ENCODE assay signal across 35 cellular contexts in genomic region chr9:132614324-132614723, GRCh38. TPM values are rescaled to one million over a fixed set of nuclear protein-coding genes. Genes with fewer than 3 reads are reported as not detected.
"Had no signal": no experiment of that assay in that cellular context is flagged by ENCODE, and none has a peak within 500 bp of the region (broad histone marks: within the 10 kb centered on the region; RNA-seq: fewer than 3 reads in every experiment).

No MANE protein-coding gene starts in this region.

- H3K9me3 Mint-ChIP-seq: activated CD4-positive, alpha-beta memory T cell treated with anti-CD3 and anti-CD28 coated beads, Interleukin-2, amount 10 ng/mL, durations not matched to agents 7 days and 5 days; activated CD4-positive, alpha-beta T cell treated with anti-CD3 and anti-CD28 coated beads, Interleukin-2, amount 10 ng/mL, durations not matched to agents 7 days and 5 days; activated naive CD4-positive, alpha-beta T cell treated with anti-CD3 and anti-CD28 coated beads, Interleukin-2, amount 10 ng/mL, durations not matched to agents 7 days and 5 days; activated naive CD4-positive, alpha-beta T cell treated with anti-CD3 and anti-CD28 coated beads, Interleukin-2, amount 50 U/mL, for 72 hours; activated naive CD8-positive, alpha-beta T cell treated with anti-CD3 and anti-CD28 coated beads, Interleukin-2, amount 10 ng/mL, durations not matched to agents 7 days and 5 days; activated T-cell treated with anti-CD3 and anti-CD28 coated beads, Interleukin-2, amount 50 U/mL, for 24 hours; activated T-cell treated with anti-CD3 and anti-CD28 coated beads, Interleukin-2, amount 50 U/mL, for 72 hours; brain; T-helper 2 cell treated with Interferon-gamma antibody and Interleukin-4, amounts not matched to agents 5 μg/mL and 100 μg/mL, for 36 hours had no signal

- H3K27ac Mint-ChIP-seq: activated CD4-positive, alpha-beta memory T cell treated with anti-CD3 and anti-CD28 coated beads, Interleukin-2, amount 10 ng/mL, durations not matched to agents 7 days and 5 days; activated CD4-positive, alpha-beta T cell treated with anti-CD3 and anti-CD28 coated beads, Interleukin-2, amount 10 ng/mL, durations not matched to agents 7 days and 5 days; activated naive CD4-positive, alpha-beta T cell treated with anti-CD3 and anti-CD28 coated beads, Interleukin-2, amount 50 U/mL, for 72 hours; activated naive CD8-positive, alpha-beta T cell treated with anti-CD3 and anti-CD28 coated beads, Interleukin-2, amount 10 ng/mL, durations not matched to agents 7 days and 5 days; activated T-cell treated with anti-CD3 and anti-CD28 coated beads, Interleukin-2, amount 50 U/mL, for 24 hours; activated T-cell treated with anti-CD3 and anti-CD28 coated beads, Interleukin-2, amount 50 U/mL, for 72 hours; brain; T-helper 17 cell; T-helper 2 cell treated with Interferon-gamma antibody and Interleukin-4, amounts not matched to agents 5 μg/mL and 100 μg/mL, for 36 hours had no signal

- ATAC-seq: activated naive CD4-positive, alpha-beta T cell treated with anti-CD3 and anti-CD28 coated beads, Interleukin-2, amount 50 U/mL, for 72 hours; activated T-cell treated with anti-CD3 and anti-CD28 coated beads, Interleukin-2, amount 50 U/mL, for 72 hours; gastroesophageal sphincter; heart right ventricle; T-helper 17 cell had no signal

- H3K9me3 ChIP-seq: ascending aorta, breast epithelium, colonic mucosa, esophagus squamous epithelium, gastroesophageal sphincter, heart right ventricle had no signal

- H3K4me1 Mint-ChIP-seq: activated naive CD4-positive, alpha-beta T cell treated with anti-CD3 and anti-CD28 coated beads, Interleukin-2, amount 10 ng/mL, durations not matched to agents 7 days and 5 days had no signal

- H3K36me3 ChIP-seq: breast epithelium, colonic mucosa had no signal

- H3K4me1 ChIP-seq: ascending aorta, breast epithelium, colonic mucosa, esophagus squamous epithelium, gastroesophageal sphincter, heart right ventricle had no signal

- H3K4me3 ChIP-seq: ascending aorta, breast epithelium, cardiac muscle cell, colonic mucosa, esophagus squamous epithelium, gastroesophageal sphincter, heart right ventricle had no signal

- H3K27me3 ChIP-seq: ascending aorta, breast epithelium, cardiac muscle cell, colonic mucosa, esophagus squamous epithelium, gastroesophageal sphincter, heart right ventricle had no signal

- H3K27me3 Mint-ChIP-seq: activated CD4-positive, alpha-beta memory T cell treated with anti-CD3 and anti-CD28 coated beads, Interleukin-2, amount 10 ng/mL, durations not matched to agents 7 days and 5 days; activated CD4-positive, alpha-beta T cell treated with anti-CD3 and anti-CD28 coated beads, Interleukin-2, amount 10 ng/mL, durations not matched to agents 7 days and 5 days; activated naive CD4-positive, alpha-beta T cell treated with anti-CD3 and anti-CD28 coated beads, Interleukin-2, amount 10 ng/mL, durations not matched to agents 7 days and 5 days; activated naive CD8-positive, alpha-beta T cell treated with anti-CD3 and anti-CD28 coated beads, Interleukin-2, amount 10 ng/mL, durations not matched to agents 7 days and 5 days; activated T-cell treated with anti-CD3 and anti-CD28 coated beads, Interleukin-2, amount 50 U/mL, for 24 hours; T-helper 17 cell had no signal

- DNase-seq: activated CD4-positive, alpha-beta memory T cell treated with anti-CD3 and anti-CD28 coated beads, Interleukin-2, amount 10 ng/mL, durations not matched to agents 7 days and 5 days; activated CD4-positive, alpha-beta T cell treated with anti-CD3 and anti-CD28 coated beads for 1 hour; activated CD4-positive, alpha-beta T cell treated with anti-CD3 and anti-CD28 coated beads for 4 hours; activated CD4-positive, alpha-beta T cell treated with anti-CD3 and anti-CD28 coated beads, Interleukin-2, amount 10 ng/mL, durations not matched to agents 7 days and 5 days; activated CD4-positive, alpha-beta T cell treated with anti-CD3 and anti-CD28 coated beads, Interleukin-2, amount 50 U/mL, for 4 hours; activated CD8-positive, alpha-beta memory T cell treated with anti-CD3 and anti-CD28 coated beads, Interleukin-2, amount 50 U/mL, for 48 hours; activated gamma-delta T cell; activated naive CD4-positive, alpha-beta T cell; activated naive CD4-positive, alpha-beta T cell treated with anti-CD3 and anti-CD28 coated beads, Interleukin-2, amount 10 ng/mL, durations not matched to agents 7 days and 5 days; activated naive CD8-positive, alpha-beta T cell treated with anti-CD3 and anti-CD28 coated beads, Interleukin-2, amount 10 ng/mL, durations not matched to agents 7 days and 5 days; activated T-cell treated with anti-CD3 and anti-CD28 coated beads for 4 hours; activated T-cell treated with anti-CD3 and anti-CD28 coated beads, Interleukin-2, amount 50 U/mL, for 24 hours; activated T-cell treated with anti-CD3 and anti-CD28 coated beads, Interleukin-2, amount 50 U/mL, for 72 hours; central memory CD4-positive, alpha-beta T cell; cerebellar nuclear complex; colonic mucosa; effector CD8-positive, alpha-beta T cell; esophagus squamous epithelium; foreskin melanocyte; heart right ventricle; T-helper 17 cell; T1000 had no signal

- H3K27ac ChIP-seq: ascending aorta, breast epithelium, cardiac muscle cell, colonic mucosa, epithelial cell of prostate, esophagus squamous epithelium, gastroesophageal sphincter, heart right ventricle had no signal

- H3K4me3 Mint-ChIP-seq: activated CD4-positive, alpha-beta memory T cell treated with anti-CD3 and anti-CD28 coated beads, Interleukin-2, amount 10 ng/mL, durations not matched to agents 7 days and 5 days; activated CD4-positive, alpha-beta T cell treated with anti-CD3 and anti-CD28 coated beads, Interleukin-2, amount 10 ng/mL, durations not matched to agents 7 days and 5 days; activated naive CD4-positive, alpha-beta T cell treated with anti-CD3 and anti-CD28 coated beads, Interleukin-2, amount 10 ng/mL, durations not matched to agents 7 days and 5 days; activated naive CD8-positive, alpha-beta T cell treated with anti-CD3 and anti-CD28 coated beads, Interleukin-2, amount 10 ng/mL, durations not matched to agents 7 days and 5 days; activated T-cell treated with anti-CD3 and anti-CD28 coated beads, Interleukin-2, amount 50 U/mL, for 24 hours; activated T-cell treated with anti-CD3 and anti-CD28 coated beads, Interleukin-2, amount 50 U/mL, for 72 hours; brain; T-helper 17 cell; T-helper 2 cell treated with Interferon-gamma antibody and Interleukin-4, amounts not matched to agents 5 μg/mL and 100 μg/mL, for 36 hours had no signal

RNA-seq across cellular contexts. Expression of gene BARHL1, which starts 31.9 kb away (rescaled TPM):
- total RNA-seq: activated CD4-positive, alpha-beta memory T cell treated with anti-CD3 and anti-CD28 coated beads, Interleukin-2, amount 10 ng/mL, durations not matched to agents 7 days and 5 days; activated CD4-positive, alpha-beta T cell treated with anti-CD3 and anti-CD28 coated beads, Interleukin-2, amount 10 ng/mL, durations not matched to agents 7 days and 5 days; activated naive CD4-positive, alpha-beta T cell treated with anti-CD3 and anti-CD28 coated beads, Interleukin-2, amount 50 U/mL, for 72 hours; activated naive CD8-positive, alpha-beta T cell treated with anti-CD3 and anti-CD28 coated beads, Interleukin-2, amount 10 ng/mL, durations not matched to agents 7 days and 5 days; activated T-cell treated with anti-CD3 and anti-CD28 coated beads, Interleukin-2, amount 50 U/mL, for 72 hours; ascending aorta; breast epithelium; cardiac muscle cell; colonic mucosa; dermis microvascular lymphatic vessel endothelial cell; endothelial cell of umbilical vein; esophagus squamous epithelium; fibroblast of lung; fibroblast of villous mesenchyme; gastroesophageal sphincter; glomerular endothelial cell; heart right ventricle; T-helper 17 cell had no signal
